In genomic region chr17:39165178-39165843, GRCh38 we compare ENCODE assay signal across 8 cellular contexts. TPM values are rescaled to one million over a fixed set of nuclear protein-coding genes. Genes with fewer than 3 reads are reported as not detected.
A peak's percentile ranks its signal among the peaks of the same experiment; 100 is the strongest.
DNase-seq lines count a peak whose midpoint lies in the region; ATAC-seq and TF ChIP-seq lines count a peak whose summit lies in the region.

No MANE protein-coding gene starts in this region.

- H3K4me3 ChIP-seq in dorsolateral prefrontal cortex (peak overlapping the region; percentile 27 to 73 (median 57)), mononuclear cell (ENCODE audit: low read length) (peak overlapping the region; percentile 52)

- no peak for TF ChIP-seq CTCF in dorsolateral prefrontal cortex (IDR thresholded peaks at IDR 0.05 in 54 of 56, conservative IDR thresholded peaks at IDR 0.05 in 2 of 56; ENCODE audit: low read depth in 1 of 56, partially characterized antibody in 56 of 56)
- no peak for TF ChIP-seq CTCF in type B pancreatic cell (conservative IDR thresholded peaks at IDR 0.05)
- TF ChIP-seq CTCF in GM13977 (IDR thresholded peaks at IDR 0.05; ENCODE audit: extremely low read depth, insufficient read depth, missing control alignments) = no peak

- ATAC-seq in activated CD8-positive, alpha-beta memory T cell treated with anti-CD3 and anti-CD28 coated beads, Interleukin-2, amount 10 ng/mL, durations not matched to agents 7 days and 5 days = peak; percentile 45
- no peak for ATAC-seq in HG03108 (IDR thresholded peaks at IDR 0.05; ENCODE audit: unreplicated experiment)

- CTCF ChIA-PET in activated CD8-positive, alpha-beta memory T cell treated with anti-CD3 and anti-CD28 coated beads, Interleukin-2, amount 10 ng/mL, durations not matched to agents 7 days and 5 days (lab: Charles Lee) = interaction anchor here (0.5 to 23.8 kb wide), 57 partner anchors 6 to 523 kb away, joined by 3 to 516 read pairs (median 4); partner anchors contain the start of genes ARL5C, CACNB1, LASP1 and LASP1NB

- H3K4me3 Mint-ChIP-seq in activated CD8-positive, alpha-beta memory T cell treated with anti-CD3 and anti-CD28 coated beads, Interleukin-2, amount 10 ng/mL, durations not matched to agents 7 days and 5 days = peak overlapping the region; percentile 81
- H3K4me3 Mint-ChIP-seq in type B pancreatic cell = peak overlapping the region; percentile 95

- DNase-seq in activated CD8-positive, alpha-beta memory T cell treated with anti-CD3 and anti-CD28 coated beads, Interleukin-2, amount 10 ng/mL, durations not matched to agents 7 days and 5 days = no peak
- DNase-seq in activated CD8-positive, alpha-beta memory T cell treated with anti-CD3 and anti-CD28 coated beads, Interleukin-2, amount 50 U/mL, for 4 hours = no peak
- DNase-seq in dorsolateral prefrontal cortex = no peak
- no peak for DNase-seq in type B pancreatic cell (ENCODE audit: extremely low spot score, unreplicated experiment)
- no peak for DNase-seq in NCI-H2029 (lab: John Stamatoyannopoulos, UW)
- no peak for DNase-seq in GM13977 (ENCODE audit: low spot score)

- peaks cover 47% of the 10 kb centered on the region for H3K4me1 Mint-ChIP-seq in activated CD8-positive, alpha-beta memory T cell treated with anti-CD3 and anti-CD28 coated beads, Interleukin-2, amount 10 ng/mL, durations not matched to agents 7 days and 5 days
- H3K4me1 Mint-ChIP-seq in type B pancreatic cell (ENCODE audit: unreplicated experiment) = peaks cover 10% of the 10 kb centered on the region

- peak overlapping the region in 12 of 59 donors; percentile 4 to 68 (median 29) for H3K27ac ChIP-seq in dorsolateral prefrontal cortex

- intact Hi-C loops in dorsolateral prefrontal cortex (cut with DNase I) = no loop called here

- H3K4me1 ChIP-seq in mononuclear cell (ENCODE audit: insufficient read depth, low read length) = peaks cover 65% of the 10 kb centered on the region

- peaks cover 3% of the 10 kb centered on the region for H3K9me3 Mint-ChIP-seq in activated CD8-positive, alpha-beta memory T cell treated with anti-CD3 and anti-CD28 coated beads, Interleukin-2, amount 10 ng/mL, durations not matched to agents 7 days and 5 days (ENCODE audit: low read depth)
- no peaks in the 10 kb centered on the region for H3K9me3 Mint-ChIP-seq in type B pancreatic cell

- H3K27ac Mint-ChIP-seq in activated CD8-positive, alpha-beta memory T cell treated with anti-CD3 and anti-CD28 coated beads, Interleukin-2, amount 10 ng/mL, durations not matched to agents 7 days and 5 days = peak overlapping the region; percentile 76
- H3K27ac Mint-ChIP-seq in type B pancreatic cell = peak overlapping the region; percentile 43

- no peaks in the 10 kb centered on the region for H3K9me3 ChIP-seq in mononuclear cell (ENCODE audit: low read depth, low read length)

- H3K27me3 ChIP-seq in dorsolateral prefrontal cortex = peaks cover 0 to 17% (median 0%) of the 10 kb centered on the region in 45 donors
- H3K27me3 ChIP-seq in mononuclear cell (ENCODE audit: insufficient read depth, low read length) = no peaks in the 10 kb centered on the region

- in situ Hi-C loops in GM13977 (cut with MboI; ENCODE audit: low pct_unique_long_range_greater_than_20kb, low sequenced_read_pairs, unreplicated experiment) = no loop called here

- H3K36me3 Mint-ChIP-seq in activated CD8-positive, alpha-beta memory T cell treated with anti-CD3 and anti-CD28 coated beads, Interleukin-2, amount 10 ng/mL, durations not matched to agents 7 days and 5 days = peaks cover 1% of the 10 kb centered on the region
- no peaks in the 10 kb centered on the region for H3K36me3 Mint-ChIP-seq in type B pancreatic cell

- H3K27me3 Mint-ChIP-seq in activated CD8-positive, alpha-beta memory T cell treated with anti-CD3 and anti-CD28 coated beads, Interleukin-2, amount 10 ng/mL, durations not matched to agents 7 days and 5 days = peaks cover 20% of the 10 kb centered on the region
- peaks cover 33% of the 10 kb centered on the region for H3K27me3 Mint-ChIP-seq in type B pancreatic cell

RNA-seq across cellular contexts. Expression of gene ARL5C, which starts 0.7 kb away (rescaled TPM):
- total RNA-seq in activated CD8-positive, alpha-beta memory T cell treated with anti-CD3 and anti-CD28 coated beads, Interleukin-2, amount 10 ng/mL, durations not matched to agents 7 days and 5 days = under 1 TPM in 1 of 2 experiments, not detected in 1; 0.35 TPM
- total RNA-seq in dorsolateral prefrontal cortex = 1 to 10 TPM in 37 of 120 experiments, under 1 TPM in 58, not detected in 25; 0.18 to 2.6 (median 0.79) TPM
- not detected for total RNA-seq in mononuclear cell
- total RNA-seq in type B pancreatic cell (ENCODE audit: low replicate concordance) = not detected in 2 replicates

RNA-seq across cellular contexts. Expression of gene PLXDC1, which starts 13.9 kb away (rescaled TPM):
- 1 to 10 TPM; 1.2 to 9.0 TPM for total RNA-seq in activated CD8-positive, alpha-beta memory T cell treated with anti-CD3 and anti-CD28 coated beads, Interleukin-2, amount 10 ng/mL, durations not matched to agents 7 days and 5 days
- total RNA-seq in dorsolateral prefrontal cortex = 10 to 100 TPM; 16.5 to 57.0 (median 33.4) TPM
- 9.6 TPM for total RNA-seq in mononuclear cell
- total RNA-seq in type B pancreatic cell (ENCODE audit: low replicate concordance) = 1.7 and 5.0 TPM in 2 replicates

RNA-seq across cellular contexts. Expression of gene CACNB1, which starts 32.2 kb away (rescaled TPM):
- 10 to 100 TPM; 21.0 to 32.9 TPM for total RNA-seq in activated CD8-positive, alpha-beta memory T cell treated with anti-CD3 and anti-CD28 coated beads, Interleukin-2, amount 10 ng/mL, durations not matched to agents 7 days and 5 days
- 100 to 1,000 TPM in 63 of 120 experiments, 10 to 100 TPM in 57; 43.6 to 155 (median 101) TPM for total RNA-seq in dorsolateral prefrontal cortex
- total RNA-seq in mononuclear cell = 4.5 TPM
- 1.8 and 9.5 TPM in 2 replicates for total RNA-seq in type B pancreatic cell (ENCODE audit: low replicate concordance)

RNA-seq across cellular contexts. Expression of gene RPL19, which starts 34.8 kb away (rescaled TPM):
- total RNA-seq in activated CD8-positive, alpha-beta memory T cell treated with anti-CD3 and anti-CD28 coated beads, Interleukin-2, amount 10 ng/mL, durations not matched to agents 7 days and 5 days = 1,000 to 10,000 TPM; 1,859 to 1,928 TPM
- total RNA-seq in dorsolateral prefrontal cortex = 100 to 1,000 TPM; 415 to 719 (median 536) TPM
- 3,292 TPM for total RNA-seq in mononuclear cell
- total RNA-seq in type B pancreatic cell (ENCODE audit: low replicate concordance) = 1,605 and 1,703 TPM in 2 replicates
